ENCODE assay signal across 28 cellular contexts in genomic region chr12:43763769-43764168, GRCh38. TPM values are rescaled to one million over a fixed set of nuclear protein-coding genes. Genes with fewer than 3 reads are reported as not detected.
DNase-seq lines count a peak whose midpoint lies in the region; ATAC-seq and TF ChIP-seq lines count a peak whose summit lies in the region.
"Had no signal": no experiment of that assay in that cellular context is flagged by ENCODE, and none has a peak within 500 bp of the region (broad histone marks: within the 10 kb centered on the region; RNA-seq: fewer than 3 reads in every experiment).

No MANE protein-coding gene starts in this region.

- H3K36me3 ChIP-seq in IMR-90 (ENCODE audit: control insufficient read depth, insufficient read depth, low read length) (no peaks in the 10 kb centered on the region), body of pancreas (replicated peaks in 1 of 2; ENCODE audit: insufficient read depth in 1 of 2, low read depth in 2 of 2) (peaks cover 0 to 3% of the 10 kb centered on the region in 2 donors)
- H3K36me3 ChIP-seq: MG63, SJCRH30 had no signal

- H3K9me1 ChIP-seq in IMR-90 (ENCODE audit: insufficient read depth, low read length): peaks cover 2% of the 10 kb centered on the region; the same call in 1 of the 2 replicates

- no peak overlapping the region for H2BK15ac ChIP-seq in IMR-90 (ENCODE audit: low read depth, low read length)

- in situ Hi-C loops in IMR-90 (cut with MboI; ENCODE audit: low sequenced_read_pairs): no loop called here

- CTCF ChIA-PET in activated CD4-positive, alpha-beta memory T cell treated with anti-CD3 and anti-CD28 coated beads for 36 hours (lab: Charles Lee): no interaction called here
- CTCF ChIA-PET in activated CD4-positive, alpha-beta memory T cell treated with anti-CD3 and anti-CD28 coated beads, Interleukin-2, amount 10 ng/mL, durations not matched to agents 7 days and 5 days (lab: Charles Lee): interaction anchor here (0.6 to 3.1 kb wide), 2 partner anchors 11 to 1867 kb away, joined by 4 to 7 read pairs; no protein-coding TSS in a partner anchor
- CTCF ChIA-PET in IMR-90 (lab: Yijun Ruan, JAX): interaction anchor here (0.5 kb wide), 1 partner anchor 27 kb away, joined by 3 read pairs; no protein-coding TSS in a partner anchor

- no peak overlapping the region for H3K4me3 Mint-ChIP-seq in activated CD4-positive, alpha-beta memory T cell treated with anti-CD3 and anti-CD28 coated beads for 36 hours
- H3K4me3 Mint-ChIP-seq in activated CD4-positive, alpha-beta memory T cell treated with anti-CD3 and anti-CD28 coated beads, Interleukin-2, amount 10 ng/mL, durations not matched to agents 7 days and 5 days: no peak overlapping the region
- H3K4me3 Mint-ChIP-seq: CD8-positive, alpha-beta T cell had no signal

- H3K18ac ChIP-seq in IMR-90 (ENCODE audit: low read depth, low read length): peak overlapping the region; percentile 45; the same call in 1 of the 2 replicates

- H3K27ac ChIP-seq in IMR-90 (ENCODE audit: insufficient read depth, low read length) (no peak overlapping the region), body of pancreas (no peak overlapping the region)
- H3K27ac ChIP-seq: 22Rv1; BLaER1 treated with 17β-estradiol and CSF1 and Interleukin-3, amounts not matched to agents 10 nM and 100 nM; SJCRH30 had no signal

- H3K27ac Mint-ChIP-seq in activated CD4-positive, alpha-beta memory T cell treated with anti-CD3 and anti-CD28 coated beads for 36 hours: peak overlapping the region; percentile 2
- H3K27ac Mint-ChIP-seq in activated CD4-positive, alpha-beta memory T cell treated with anti-CD3 and anti-CD28 coated beads, Interleukin-2, amount 10 ng/mL, durations not matched to agents 7 days and 5 days: no peak overlapping the region
- H3K27ac Mint-ChIP-seq: CD8-positive, alpha-beta T cell had no signal

- H3K4me3 ChIP-seq in IMR-90 (ENCODE audit: insufficient read depth, low read depth, low read length): no peak overlapping the region
- H3K4me3 ChIP-seq in body of pancreas: no peak overlapping the region
- H3K4me3 ChIP-seq: BLaER1 treated with 17β-estradiol and CSF1 and Interleukin-3, amounts not matched to agents 10 nM and 100 nM; MG63; SJCRH30 had no signal

- peaks cover 31% of the 10 kb centered on the region for H3K4me1 Mint-ChIP-seq in activated CD4-positive, alpha-beta memory T cell treated with anti-CD3 and anti-CD28 coated beads for 36 hours (ENCODE audit: low read depth)
- peaks cover 37% of the 10 kb centered on the region for H3K4me1 Mint-ChIP-seq in activated CD4-positive, alpha-beta memory T cell treated with anti-CD3 and anti-CD28 coated beads, Interleukin-2, amount 10 ng/mL, durations not matched to agents 7 days and 5 days

- no peak overlapping the region for H3K56ac ChIP-seq in IMR-90 (ENCODE audit: extremely low read depth, insufficient read depth, low read length)

- no peak overlapping the region for H2BK20ac ChIP-seq in IMR-90 (ENCODE audit: low read depth, low read length)

- H3K9me3 Mint-ChIP-seq in activated CD4-positive, alpha-beta memory T cell treated with anti-CD3 and anti-CD28 coated beads for 36 hours: no peaks in the 10 kb centered on the region
- H3K9me3 Mint-ChIP-seq in activated CD4-positive, alpha-beta memory T cell treated with anti-CD3 and anti-CD28 coated beads, Interleukin-2, amount 10 ng/mL, durations not matched to agents 7 days and 5 days: no peaks in the 10 kb centered on the region
- H3K9me3 Mint-ChIP-seq: CD8-positive, alpha-beta T cell had no signal

- no peak for TF ChIP-seq CTCF in IMR-90 (conservative IDR thresholded peaks at IDR 0.05; ENCODE audit: low read depth, low read length)
- TF ChIP-seq CTCF in body of pancreas (IDR thresholded peaks at IDR 0.05): no peak

- H3K9me3 ChIP-seq in IMR-90 (ENCODE audit: control insufficient read depth, insufficient read depth, low read length) (no peaks in the 10 kb centered on the region), body of pancreas (no peaks in the 10 kb centered on the region)
- H3K9me3 ChIP-seq: BLaER1 treated with 17β-estradiol and CSF1 and Interleukin-3, amounts not matched to agents 10 nM and 100 nM; Caco-2; MG63; SJCRH30 had no signal

- H3K4me2 ChIP-seq in IMR-90 (ENCODE audit: low read depth, low read length): no peak overlapping the region; the same call in 1 of the 2 replicates
- H3K4me2 ChIP-seq: BLaER1 treated with 17β-estradiol and CSF1 and Interleukin-3, amounts not matched to agents 10 nM and 100 nM had no signal

- no peak overlapping the region for H2AK9ac ChIP-seq in IMR-90 (replicated peaks; ENCODE audit: low read depth, low read length, poor library complexity)

- intact Hi-C loops in activated CD4-positive, alpha-beta memory T cell treated with anti-CD3 and anti-CD28 coated beads for 36 hours (cut with micrococcal nuclease): no loop called here
- intact Hi-C loops in IMR-90 (cut with micrococcal nuclease) (no loop called here), body of pancreas (cut with DNase I) (no loop called here), posterior cingulate gyrus (cut with DNase I) (no loop called here)

- H3K14ac ChIP-seq in IMR-90 (replicated peaks; ENCODE audit: low read depth, low read length): no peak overlapping the region

- no peak for DNase-seq in activated CD4-positive, alpha-beta memory T cell treated with anti-CD3 and anti-CD28 coated beads for 36 hours
- DNase-seq in activated CD4-positive, alpha-beta memory T cell treated with anti-CD3 and anti-CD28 coated beads, Interleukin-2, amount 10 ng/mL, durations not matched to agents 7 days and 5 days: no peak
- peak; percentile 18 for DNase-seq in EH (ENCODE audit: low read depth)
- DNase-seq in IMR-90: peak; percentile 37
- peak; percentile 41 for DNase-seq in dedifferentiated amniotic fluid mesenchymal stem cell (ENCODE audit: extremely low spot score)
- DNase-seq in stimulated activated CD4-positive, alpha-beta T cell treated with anti-CD3 and anti-CD28 coated beads, Interleukin-4, amount 100 ng/mL, for 1 hour: no peak
- DNase-seq in body of pancreas: no peak
- DNase-seq in posterior cingulate gyrus: no peak
- DNase-seq: Caco-2; CD8-positive, alpha-beta T cell; DMS79; GF-D8; KG1; MG63; NCI-H1105 treated with DMSO at 0.1 percent for 48 hours; NCI-H146; NCI-H1930; NCI-H2107; NCI-H446; NCI-H526; NCI-H82; NK-92 treated with Interleukin-12 subunit alpha and Interleukin-12 subunit beta, amount 100 ng/mL, for 24 hours; PC-3; SJCRH30 had no signal

- no peak overlapping the region for H2AK5ac ChIP-seq in IMR-90 (ENCODE audit: low read depth, low read length)

- H2AFZ ChIP-seq in IMR-90 (replicated peaks; ENCODE audit: low read length, poor library complexity): no peak overlapping the region

- H3K4ac ChIP-seq in IMR-90 (ENCODE audit: low read depth, low read length): 0 out of 2 replicates have a peak overlapping the region, but pooled peaks have one; percentile 12

- TF ChIP-seq POLR2A in IMR-90 (IDR thresholded peaks at IDR 0.05; ENCODE audit: low read depth, low read length): no peak
- TF ChIP-seq POLR2A in body of pancreas (IDR thresholded peaks at IDR 0.05): no peak

- dilution Hi-C loops in IMR-90 (cut with HindIII; ENCODE audit: low sequenced_read_pairs, unreplicated experiment): no loop called here

- H3K4me1 ChIP-seq in IMR-90 (ENCODE audit: control insufficient read depth, insufficient read depth, low read length): peaks cover 13% of the 10 kb centered on the region
- peaks cover 35% of the 10 kb centered on the region for H3K4me1 ChIP-seq in body of pancreas
- H3K4me1 ChIP-seq: Caco-2, SJCRH30 had no signal

- no peak overlapping the region for H3K9ac ChIP-seq in IMR-90 (ENCODE audit: low read depth, low read length)
- H3K9ac ChIP-seq: BLaER1 treated with 17β-estradiol and CSF1 and Interleukin-3, amounts not matched to agents 10 nM and 100 nM had no signal

- no peaks in the 10 kb centered on the region for H3K27me3 Mint-ChIP-seq in activated CD4-positive, alpha-beta memory T cell treated with anti-CD3 and anti-CD28 coated beads for 36 hours
- no peaks in the 10 kb centered on the region for H3K27me3 Mint-ChIP-seq in activated CD4-positive, alpha-beta memory T cell treated with anti-CD3 and anti-CD28 coated beads, Interleukin-2, amount 10 ng/mL, durations not matched to agents 7 days and 5 days

- H4K91ac ChIP-seq in IMR-90 (ENCODE audit: insufficient read depth, low read depth, low read length): no peak overlapping the region

- H4K8ac ChIP-seq in IMR-90 (ENCODE audit: low read depth in 2 of 2, low read length in 2 of 2): no peak overlapping the region

- peaks cover 16 to 25% of the 10 kb centered on the region in 2 experiments for H3K79me1 ChIP-seq in IMR-90 (ENCODE audit: low read depth in 1 of 2, low read length in 2 of 2)

- no peak overlapping the region for H3K23ac ChIP-seq in IMR-90 (ENCODE audit: low read depth, low read length)

- H2BK120ac ChIP-seq in IMR-90 (ENCODE audit: low read depth, low read length): no peak overlapping the region

- H4K5ac ChIP-seq in IMR-90 (ENCODE audit: low read depth, low read length): peak overlapping the region; percentile 51; the same call in 1 of the 2 replicates

- ATAC-seq in IMR-90 (ENCODE audit: low read depth) (no peak), body of pancreas (no peak)
- ATAC-seq: CD8-positive, alpha-beta T cell; HepG2; PC-3; SK-N-SH treated with all-trans-retinoic acid at 6 μM for 48 hours had no signal

- BruUV-seq in IMR-90 (replicated peaks; lab: Mats Ljungman, UMichigan): no TSS peak

- TF ChIP-seq RAD21 in IMR-90 (IDR thresholded peaks at IDR 0.05; ENCODE audit: low read length): no peak

- H2BK5ac ChIP-seq in IMR-90 (ENCODE audit: low read depth, low read length, poor library complexity, severe bottlenecking): peak overlapping the region; percentile 38

- H4K20me1 ChIP-seq in IMR-90 (ENCODE audit: insufficient read depth, low read length): no peaks in the 10 kb centered on the region

- POLR2A ChIA-PET in activated CD4-positive, alpha-beta memory T cell treated with anti-CD3 and anti-CD28 coated beads for 36 hours (lab: Charles Lee): no interaction called here
- POLR2A ChIA-PET in activated CD4-positive, alpha-beta memory T cell treated with anti-CD3 and anti-CD28 coated beads, Interleukin-2, amount 10 ng/mL, durations not matched to agents 7 days and 5 days (lab: Charles Lee): interaction anchor here (2.0 kb wide), 1 partner anchor 42 kb away, joined by 16 read pairs; the partner anchor contains the start of gene TWF1
- POLR2A ChIA-PET in IMR-90 (lab: Charles Lee; ENCODE audit: unreplicated experiment): no interaction called here

- H3K27me3 ChIP-seq in IMR-90 (ENCODE audit: control insufficient read depth, insufficient read depth, low read length) (no peaks in the 10 kb centered on the region), body of pancreas (no peaks in the 10 kb centered on the region)
- H3K27me3 ChIP-seq: BLaER1 treated with 17β-estradiol and CSF1 and Interleukin-3, amounts not matched to agents 10 nM and 100 nM; MG63; SJCRH30 had no signal

- H3K36me3 Mint-ChIP-seq in activated CD4-positive, alpha-beta memory T cell treated with anti-CD3 and anti-CD28 coated beads for 36 hours: peaks cover 11% of the 10 kb centered on the region
- peaks cover 48% of the 10 kb centered on the region for H3K36me3 Mint-ChIP-seq in activated CD4-positive, alpha-beta memory T cell treated with anti-CD3 and anti-CD28 coated beads, Interleukin-2, amount 10 ng/mL, durations not matched to agents 7 days and 5 days (ENCODE audit: low read depth)

RNA-seq across cellular contexts. Expression of gene IRAK4, which starts 5.0 kb away (rescaled TPM):
- 10 to 100 TPM; 30.8 to 33.6 TPM for total RNA-seq in activated CD4-positive, alpha-beta memory T cell treated with anti-CD3 and anti-CD28 coated beads for 36 hours
- total RNA-seq in activated CD4-positive, alpha-beta memory T cell treated with anti-CD3 and anti-CD28 coated beads, Interleukin-2, amount 10 ng/mL, durations not matched to agents 7 days and 5 days: 10 to 100 TPM; 44.3 to 46.0 TPM
- 27.6 and 30.8 TPM in 2 replicates for total RNA-seq in IMR-90 (2012; rRNA removed)
- polyA plus RNA-seq in IMR-90 (2012; rRNA removed): 8.8 and 12.6 TPM in 2 replicates
- polyA plus RNA-seq in IMR-90 (2012; cell fraction: cytosol; rRNA removed): 2.5 and 2.9 TPM in 2 replicates
- 5.8 and 30.1 TPM in 2 replicates for polyA plus RNA-seq in IMR-90 (2012; cell fraction: nucleus; rRNA removed; ENCODE audit: low replicate concordance)
- total RNA-seq in body of pancreas: 10 to 100 TPM; 17.5 to 33.7 TPM

RNA-seq across cellular contexts. Expression of gene PUS7L, which starts 5.2 kb away (rescaled TPM):
- 10 to 100 TPM; 14.8 to 16.0 TPM for total RNA-seq in activated CD4-positive, alpha-beta memory T cell treated with anti-CD3 and anti-CD28 coated beads for 36 hours
- 10 to 100 TPM; 17.1 to 18.8 TPM for total RNA-seq in activated CD4-positive, alpha-beta memory T cell treated with anti-CD3 and anti-CD28 coated beads, Interleukin-2, amount 10 ng/mL, durations not matched to agents 7 days and 5 days
- 44.8 and 58.6 TPM in 2 replicates for total RNA-seq in IMR-90 (2012; rRNA removed)
- 4.4 and 5.1 TPM in 2 replicates for polyA plus RNA-seq in IMR-90 (2012; rRNA removed)
- 0.62 and 0.97 TPM in 2 replicates for polyA plus RNA-seq in IMR-90 (2012; cell fraction: cytosol; rRNA removed)
- polyA plus RNA-seq in IMR-90 (2012; cell fraction: nucleus; rRNA removed; ENCODE audit: low replicate concordance): 0.75 and 6.8 TPM in 2 replicates
- total RNA-seq in body of pancreas: 10 to 100 TPM in 1 of 2 donors, 1 to 10 TPM in 1; 7.3 to 14.8 TPM

RNA-seq across cellular contexts. Expression of gene TWF1, which starts 42.3 kb away (rescaled TPM):
- total RNA-seq in activated CD4-positive, alpha-beta memory T cell treated with anti-CD3 and anti-CD28 coated beads for 36 hours: 10 to 100 TPM; 19.1 to 19.4 TPM
- total RNA-seq in activated CD4-positive, alpha-beta memory T cell treated with anti-CD3 and anti-CD28 coated beads, Interleukin-2, amount 10 ng/mL, durations not matched to agents 7 days and 5 days: 10 to 100 TPM; 29.1 to 33.6 TPM
- total RNA-seq in IMR-90 (2012; rRNA removed) (141 and 248 TPM in 2 replicates), body of pancreas (10 to 100 TPM; 18.8 to 45.4 TPM)
- 49.7 and 67.0 TPM in 2 replicates for polyA plus RNA-seq in IMR-90 (2012; rRNA removed)
- 12.1 and 14.3 TPM in 2 replicates for polyA plus RNA-seq in IMR-90 (2012; cell fraction: cytosol; rRNA removed)
- polyA plus RNA-seq in IMR-90 (2012; cell fraction: nucleus; rRNA removed; ENCODE audit: low replicate concordance): 4.4 and 27.8 TPM in 2 replicates

Comparison
In these comparisons a context has a peak if more than half of its experiments do, and no peak if none do; other contexts are left out.
1. DNase-seq: peak in EH (single experiment), IMR-90 (single experiment) and dedifferentiated amniotic fluid mesenchymal stem cell (single experiment); none in activated CD4-positive, alpha-beta memory T cell treated with anti-CD3 and anti-CD28 coated beads for 36 hours (single experiment), activated CD4-positive, alpha-beta memory T cell treated with anti-CD3 and anti-CD28 coated beads, Interleukin-2, amount 10 ng/mL, durations not matched to agents 7 days and 5 days (single experiment), stimulated activated CD4-positive, alpha-beta T cell treated with anti-CD3 and anti-CD28 coated beads, Interleukin-4, amount 100 ng/mL, for 1 hour (single experiment), body of pancreas (0 of 4) and posterior cingulate gyrus (0 of 10).